Comparison of ENCODE assay signal across 9 cellular contexts in the genomic region with DNA sequence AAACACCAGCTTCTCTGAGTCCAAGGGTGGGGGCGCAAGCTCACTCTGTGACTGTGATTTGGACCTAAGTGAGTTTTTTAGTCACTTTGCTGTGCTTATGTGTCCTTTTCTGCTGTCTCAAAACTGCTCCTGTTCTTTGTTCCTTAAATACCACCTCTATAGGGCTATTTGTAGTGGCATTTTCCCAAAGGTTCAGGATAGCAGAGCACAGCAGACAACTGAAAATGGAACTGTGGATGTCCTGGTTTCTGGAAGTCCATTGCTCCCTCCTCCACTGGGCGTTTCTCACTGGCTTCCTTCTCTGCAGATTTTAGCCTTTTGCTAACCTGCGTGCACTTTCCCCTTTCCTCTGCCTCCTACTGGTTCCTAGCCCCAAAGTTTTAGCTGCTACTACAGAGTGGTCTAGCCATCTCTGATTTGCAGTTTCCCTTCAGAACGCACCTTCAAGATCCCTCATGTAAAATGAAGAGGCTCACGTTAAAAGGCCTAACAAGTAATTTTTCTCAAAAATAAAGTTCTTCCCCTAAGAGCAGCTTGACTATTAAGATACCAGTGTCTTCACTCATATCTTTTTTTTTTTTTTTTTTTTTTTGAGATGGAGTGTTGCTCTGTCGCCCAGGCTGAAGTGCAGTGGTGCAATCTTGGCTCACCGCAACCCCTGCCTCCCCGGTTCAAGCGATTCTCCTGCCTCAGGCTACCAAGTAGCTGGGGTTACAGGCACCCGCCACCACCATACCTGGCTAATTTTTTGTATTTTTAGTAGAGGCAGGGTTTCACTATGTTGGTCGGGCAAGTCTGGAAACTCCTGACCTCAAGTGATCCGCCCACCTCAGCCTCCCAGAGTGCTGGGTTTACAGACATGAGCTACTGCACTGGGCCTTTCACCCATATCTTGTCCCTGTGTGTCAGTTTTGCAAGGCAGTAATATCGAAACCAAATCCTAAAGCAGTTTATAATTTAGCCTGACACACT. TPM values are rescaled to one million over a fixed set of nuclear protein-coding genes. Genes with fewer than 3 reads are reported as not detected.
DNase-seq lines count a peak whose midpoint lies in the region; ATAC-seq and TF ChIP-seq lines count a peak whose summit lies in the region.
"Had no signal": no experiment of that assay in that cellular context is flagged by ENCODE, and none has a peak within 500 bp of the region (broad histone marks: within the 10 kb centered on the region; RNA-seq: fewer than 3 reads in every experiment).

No MANE protein-coding gene starts in this region.

- POLR2A ChIA-PET in HEK293T (lab: Yijun Ruan, JAX), result no interaction called here

- H3K27me3 Mint-ChIP-seq in T-helper 2 cell treated with Interferon-gamma antibody and Interleukin-4, amounts not matched to agents 5 μg/mL and 100 μg/mL, for 36 hours (ENCODE audit: low read depth), result no peaks in the 10 kb centered on the region

- ATAC-seq in GM19025 (IDR thresholded peaks at IDR 0.05; ENCODE audit: low read depth, unreplicated experiment) (peak; percentile 97), HG02642 (IDR thresholded peaks at IDR 0.05; ENCODE audit: poor library complexity, unreplicated experiment) (peak; percentile 93)

- no peaks in the 10 kb centered on the region for H3K9me3 ChIP-seq in MG63
- H3K9me3 ChIP-seq in effector memory CD4-positive, alpha-beta T cell (ENCODE audit: control insufficient read depth, low read length), result no peaks in the 10 kb centered on the region

- no peaks in the 10 kb centered on the region for H3K9me3 Mint-ChIP-seq in T-helper 2 cell treated with Interferon-gamma antibody and Interleukin-4, amounts not matched to agents 5 μg/mL and 100 μg/mL, for 36 hours

- peaks cover 4% of the 10 kb centered on the region for H3K4me1 Mint-ChIP-seq in T-helper 2 cell treated with Interferon-gamma antibody and Interleukin-4, amounts not matched to agents 5 μg/mL and 100 μg/mL, for 36 hours (ENCODE audit: low read depth)

- H3K36me3 ChIP-seq in MG63, result peaks cover 2% of the 10 kb centered on the region
- no peaks in the 10 kb centered on the region for H3K36me3 ChIP-seq in effector memory CD4-positive, alpha-beta T cell (ENCODE audit: control insufficient read depth, insufficient read depth, low read length)

- no peak overlapping the region for H3K4me3 ChIP-seq in MG63
- no peak overlapping the region for H3K4me3 ChIP-seq in effector memory CD4-positive, alpha-beta T cell (ENCODE audit: insufficient read depth, low read depth, low read length, poor library complexity, severe bottlenecking)

- peaks cover 2% of the 10 kb centered on the region for H3K36me3 Mint-ChIP-seq in T-helper 2 cell treated with Interferon-gamma antibody and Interleukin-4, amounts not matched to agents 5 μg/mL and 100 μg/mL, for 36 hours (ENCODE audit: low read depth)

- no peak overlapping the region for H3K27ac ChIP-seq in effector memory CD4-positive, alpha-beta T cell (ENCODE audit: insufficient read depth, low read length, poor library complexity, severe bottlenecking)

- H3K27ac Mint-ChIP-seq in T-helper 2 cell treated with Interferon-gamma antibody and Interleukin-4, amounts not matched to agents 5 μg/mL and 100 μg/mL, for 36 hours, result no peak overlapping the region

- H3K27me3 ChIP-seq in MG63, result no peaks in the 10 kb centered on the region
- H3K27me3 ChIP-seq in effector memory CD4-positive, alpha-beta T cell (replicated peaks; ENCODE audit: control insufficient read depth, insufficient read depth, low read length, poor library complexity, severe bottlenecking), result no peaks in the 10 kb centered on the region

- no peaks in the 10 kb centered on the region for H3K4me1 ChIP-seq in effector memory CD4-positive, alpha-beta T cell (ENCODE audit: control insufficient read depth, insufficient read depth, low read length, poor library complexity, severe bottlenecking)

- no peak overlapping the region for H3K4me3 Mint-ChIP-seq in T-helper 2 cell treated with Interferon-gamma antibody and Interleukin-4, amounts not matched to agents 5 μg/mL and 100 μg/mL, for 36 hours

- in situ Hi-C loops in G401 (cut with HindIII; ENCODE audit: low sequenced_read_pairs), result no loop called here

- peak; percentile 50 for DNase-seq in T-helper 2 cell treated with Interferon-gamma antibody and Interleukin-4, amounts not matched to agents 5 μg/mL and 100 μg/mL, for 36 hours (ENCODE audit: low spot score)
- DNase-seq in renal cortical epithelial cell (ENCODE audit: low read depth) (peak; percentile 77), MG63 (no peak), HEK293T (ENCODE audit: extremely low spot score) (no peak), G401 (ENCODE audit: low spot score) (no peak)
- DNase-seq in effector memory CD4-positive, alpha-beta T cell, result no peak
- DNase-seq: left cardiac atrium had no signal

- CTCF ChIA-PET in HEK293T (lab: Yijun Ruan, JAX), result no interaction called here

TF ChIP-seq in HEK293T, 16 proteins besides CTCF, POLR2A, EP300 and RAD21:
- TF ChIP-seq L3MBTL2 (conservative IDR thresholded peaks at IDR 0.05) (no peak), NFRKB (IDR thresholded peaks at IDR 0.05) (no peak), ELF4 (IDR thresholded peaks at IDR 0.05) (no peak), TARDBP (IDR thresholded peaks at IDR 0.05) (no peak), CTBP1 (IDR thresholded peaks at IDR 0.05; ENCODE audit: borderline replicate concordance) (no peak), SP1 (IDR thresholded peaks at IDR 0.05) (no peak), ZNF384 (IDR thresholded peaks at IDR 0.05) (no peak), HDGF (IDR thresholded peaks at IDR 0.05; ENCODE audit: borderline replicate concordance) (no peak), BHLHE40 (IDR thresholded peaks at IDR 0.05; ENCODE audit: borderline replicate concordance) (no peak)
- TF ChIP-seq, protein P1, sequence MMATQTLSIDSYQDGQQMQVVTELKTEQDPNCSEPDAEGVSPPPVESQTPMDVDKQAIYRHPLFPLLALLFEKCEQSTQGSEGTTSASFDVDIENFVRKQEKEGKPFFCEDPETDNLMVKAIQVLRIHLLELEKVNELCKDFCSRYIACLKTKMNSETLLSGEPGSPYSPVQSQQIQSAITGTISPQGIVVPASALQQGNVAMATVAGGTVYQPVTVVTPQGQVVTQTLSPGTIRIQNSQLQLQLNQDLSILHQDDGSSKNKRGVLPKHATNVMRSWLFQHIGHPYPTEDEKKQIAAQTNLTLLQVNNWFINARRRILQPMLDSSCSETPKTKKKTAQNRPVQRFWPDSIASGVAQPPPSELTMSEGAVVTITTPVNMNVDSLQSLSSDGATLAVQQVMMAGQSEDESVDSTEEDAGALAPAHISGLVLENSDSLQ (IDR thresholded peaks at IDR 0.05), result no peak

RNA-seq across cellular contexts. Expression of a gene that starts 25.8 kb away (rescaled TPM):
- total RNA-seq in renal cortical epithelial cell, result 44.8 and 47.3 TPM in 2 replicates
- total RNA-seq in MG63 (2014; rRNA removed; shearing (Covaris generic); ENCODE audit: low replicate concordance), result 40.1 and 42.1 TPM in 2 replicates
- 145 and 190 TPM in 2 replicates for total RNA-seq in G401 (2014; rRNA removed; shearing (Covaris generic))

RNA-seq across cellular contexts. Expression of a gene that starts 55.0 kb away (rescaled TPM):
- total RNA-seq in renal cortical epithelial cell, result 43.7 and 56.1 TPM in 2 replicates
- total RNA-seq in MG63 (2014; rRNA removed; shearing (Covaris generic); ENCODE audit: low replicate concordance), result 37.0 and 58.9 TPM in 2 replicates
- total RNA-seq in G401 (2014; rRNA removed; shearing (Covaris generic)), result 135 and 184 TPM in 2 replicates

Comparison
In these comparisons a context has a peak if more than half of its experiments do, and no peak if none do; other contexts are left out.
1. DNase-seq: peak in T-helper 2 cell treated with Interferon-gamma antibody and Interleukin-4, amounts not matched to agents 5 μg/mL and 100 μg/mL, for 36 hours (single experiment) and renal cortical epithelial cell (single experiment); none in MG63 (single experiment), effector memory CD4-positive, alpha-beta T cell (0 of 3), HEK293T (single experiment) and G401 (single experiment).